Comparison of ENCODE assay signal across 8 cellular contexts in the genomic region with DNA sequence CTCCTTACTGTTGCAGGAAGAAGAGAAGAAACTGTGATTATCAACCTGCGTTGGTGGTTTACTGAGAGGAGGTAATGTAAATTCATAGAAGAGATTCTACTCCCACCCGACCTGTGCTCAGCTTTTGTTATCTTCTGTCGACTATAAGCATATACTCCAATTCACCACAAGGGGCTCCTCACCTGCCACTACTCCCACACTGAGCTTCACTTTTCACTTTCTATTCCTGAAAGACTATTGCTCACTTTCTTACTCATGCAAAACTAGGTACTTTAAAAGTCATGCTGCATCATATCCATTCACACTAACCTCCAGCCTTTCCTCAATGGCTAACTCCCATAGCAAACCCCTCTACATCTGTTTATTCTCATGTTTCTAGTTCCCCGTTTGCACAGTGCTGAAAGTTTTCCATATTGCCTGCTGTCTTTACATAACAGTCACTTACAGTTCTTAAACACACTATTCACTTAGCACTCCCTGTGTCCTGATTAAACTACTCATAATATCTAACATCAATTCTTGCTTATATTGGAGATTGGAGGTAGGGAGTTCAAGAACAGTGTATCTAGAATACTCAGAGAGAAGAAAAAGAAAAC.
DNase-seq lines count a peak whose midpoint lies in the region; ATAC-seq and TF ChIP-seq lines count a peak whose summit lies in the region.

No MANE protein-coding gene starts in this region.

- DNase-seq in DMS53 (lab: John Stamatoyannopoulos, UW): peak; percentile 75
- DNase-seq in NCI-H82 (lab: John Stamatoyannopoulos, UW): peak; percentile 44
- DNase-seq in epithelial cell of prostate (ENCODE audit: low read depth, low spot score): peak; percentile 33
- DNase-seq in prostate gland (ENCODE audit: low spot score): no peak
- no peak for DNase-seq in T1000 (lab: John Stamatoyannopoulos, UW)
- no peak for DNase-seq in NCI-H2107 (lab: John Stamatoyannopoulos, UW)

- no peaks in the 10 kb centered on the region for H3K27me3 ChIP-seq in prostate gland (replicated peaks; ENCODE audit: insufficient read depth)

- H3K4me1 ChIP-seq in prostate gland (replicated peaks): no peaks in the 10 kb centered on the region

- peak in 3 of 4 experiments; percentile 30 to 36 (median 34) for TF ChIP-seq CTCF in prostate gland (IDR thresholded peaks at IDR 0.05)

- H3K36me3 ChIP-seq in prostate gland: no peaks in the 10 kb centered on the region

- WGBS in prostate gland: 72% methylated on average over 4 of the region's 4 CpGs

- ATAC-seq in GM19043 (IDR thresholded peaks at IDR 0.05; ENCODE audit: low read depth, unreplicated experiment): peak; percentile 97
- ATAC-seq in HG03064 (IDR thresholded peaks at IDR 0.05; ENCODE audit: low read depth, unreplicated experiment): peak; percentile 97

- intact Hi-C loops in prostate gland (cut with DNase I): no loop called here

- H3K9me3 ChIP-seq in prostate gland: no peaks in the 10 kb centered on the region

- H3K27ac ChIP-seq in epithelial cell of prostate: no peak overlapping the region
- no peak overlapping the region for H3K27ac ChIP-seq in prostate gland

- no peak overlapping the region for H3K4me3 ChIP-seq in prostate gland

- TF ChIP-seq POLR2A in prostate gland (IDR thresholded peaks at IDR 0.05): no peak

Comparison
In these comparisons a context has a peak if more than half of its experiments do, and no peak if none do; other contexts are left out.
1. DNase-seq: peak in DMS53 (single experiment), NCI-H82 (single experiment) and epithelial cell of prostate (single experiment); none in prostate gland (single experiment), T1000 (single experiment) and NCI-H2107 (single experiment).